1 cellular context compared by ENCODE assay signal in the genomic region with DNA sequence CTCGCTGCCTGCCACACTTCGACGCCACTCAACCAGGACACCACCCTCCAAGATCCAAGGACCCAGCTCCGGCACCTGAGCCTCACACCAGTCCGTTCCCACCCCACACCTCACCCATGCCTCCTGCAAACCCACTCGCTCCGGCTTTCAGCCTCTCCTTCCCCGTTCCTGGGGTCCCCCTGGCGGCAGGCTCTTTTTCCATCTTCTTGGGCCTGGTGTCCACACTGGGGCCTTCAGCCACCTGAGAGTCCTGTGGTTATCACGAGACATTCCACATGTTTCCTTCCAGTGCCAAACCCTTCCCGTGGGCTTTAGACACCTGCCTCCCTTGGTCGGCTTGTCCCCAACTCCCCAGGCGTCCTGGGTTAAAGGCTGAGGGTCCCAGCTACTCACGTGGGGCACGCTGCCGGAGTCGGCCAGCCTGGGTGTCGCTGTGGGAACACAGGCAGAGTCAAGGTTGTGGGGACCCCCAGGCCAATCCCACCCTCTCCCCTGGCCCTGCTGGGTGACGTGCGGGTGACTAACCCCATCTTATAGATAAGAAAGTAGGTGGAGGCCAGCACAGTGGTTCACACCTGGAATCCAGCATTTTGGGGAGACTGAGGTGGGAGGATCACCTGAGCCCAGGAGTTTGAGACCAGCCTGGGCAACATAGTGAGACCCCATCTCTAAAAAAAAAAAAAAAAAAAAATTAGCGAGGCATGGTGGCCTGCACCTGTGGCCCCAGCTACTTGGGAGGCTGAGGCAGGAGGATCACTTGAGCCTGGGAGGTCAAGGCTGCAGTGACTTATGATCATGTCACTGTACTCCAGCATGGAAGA.
TF ChIP-seq lines count a peak whose summit lies in the region.

No MANE protein-coding gene starts in this region.

TF ChIP-seq in K562, 482 proteins besides CTCF, POLR2A, EP300 and RAD21:
- TF ChIP-seq TEAD2 (tag; IDR thresholded peaks at IDR 0.05) (no peak), HNRNPLL (IDR thresholded peaks at IDR 0.05; ENCODE audit: low read depth, low read length, poor library complexity, severe bottlenecking) (no peak), ZNF121 (CRISPR knock-in tag; conservative IDR thresholded peaks at IDR 0.05) (peak; percentile 68)
